19 cellular contexts compared by ENCODE assay signal in the genomic region with DNA sequence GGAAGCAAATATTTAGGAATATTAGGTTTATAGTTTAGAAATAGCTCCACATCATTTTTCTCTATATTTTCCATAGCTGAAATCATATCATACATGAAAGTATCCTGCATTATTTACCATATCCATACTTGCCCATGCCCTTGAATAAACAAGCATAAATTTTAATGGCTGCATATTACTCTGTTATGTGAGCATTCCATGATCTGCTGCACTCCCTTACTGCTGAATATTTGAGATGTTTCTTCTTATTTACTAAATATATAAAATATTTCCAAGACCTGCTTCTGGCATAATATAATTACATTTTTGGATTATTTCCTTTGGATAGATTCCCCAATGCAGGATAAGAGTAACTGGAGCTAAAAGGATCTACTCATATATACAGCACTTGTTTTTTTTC.
DNase-seq lines count a peak whose midpoint lies in the region; ATAC-seq, FAIRE-seq and TF ChIP-seq lines count a peak whose summit lies in the region.
"Had no signal": no experiment of that assay in that cellular context is flagged by ENCODE, and none has a peak within 500 bp of the region (broad histone marks: within the 10 kb centered on the region; RNA-seq: fewer than 3 reads in every experiment).

No MANE protein-coding gene starts in this region.

- TF ChIP-seq CTCF in IMR-90 (conservative IDR thresholded peaks at IDR 0.05; ENCODE audit: low read depth, low read length) (no peak), osteocyte (IDR thresholded peaks at IDR 0.05) (no peak), pancreas (IDR thresholded peaks at IDR 0.05) (no peak)

- H2AK5ac ChIP-seq in IMR-90 (ENCODE audit: low read depth, low read length), result no peak overlapping the region

- no peak for DNase-seq in IMR-90
- DNase-seq in dedifferentiated amniotic fluid mesenchymal stem cell (ENCODE audit: extremely low spot score), result peak; percentile 28
- no peak for DNase-seq in osteocyte (ENCODE audit: extremely low spot score, unreplicated experiment)
- DNase-seq in glomerular visceral epithelial cell (ENCODE audit: extremely low spot score), result no peak
- no peak for DNase-seq in pancreas
- DNase-seq: Caco-2; CD4-positive, alpha-beta T cell; DMS153; DMS79; GDM1; KBM-7 had no signal

- no peak overlapping the region for H2BK5ac ChIP-seq in IMR-90 (ENCODE audit: low read depth, low read length, poor library complexity, severe bottlenecking)

- H3K27me3 Mint-ChIP-seq in osteocyte (ENCODE audit: unreplicated experiment), result no peaks in the 10 kb centered on the region
- H3K27me3 Mint-ChIP-seq: CD4-positive, alpha-beta T cell had no signal

- no peak overlapping the region for H3K18ac ChIP-seq in IMR-90 (ENCODE audit: low read depth, low read length)

- no peak overlapping the region for H4K91ac ChIP-seq in IMR-90 (ENCODE audit: insufficient read depth, low read depth, low read length)

- intact Hi-C loops in IMR-90 (cut with micrococcal nuclease) (no loop called here), pancreas (cut with DNase I) (no loop called here)

- no peaks in the 10 kb centered on the region for H3K9me1 ChIP-seq in IMR-90 (ENCODE audit: insufficient read depth, low read length)

- in situ Hi-C loops in IMR-90 (cut with MboI; ENCODE audit: low sequenced_read_pairs), result no loop called here

- H3K36me3 Mint-ChIP-seq in osteocyte (ENCODE audit: unreplicated experiment), result no peaks in the 10 kb centered on the region

- ATAC-seq in IMR-90 (ENCODE audit: low read depth) (peak; percentile 55), SK-N-SH treated with all-trans-retinoic acid at 6 μM for 48 hours (peak; percentile 68), pancreas (no peak), HG03045 (IDR thresholded peaks at IDR 0.05; ENCODE audit: unreplicated experiment) (no peak)

- no peak overlapping the region for H3K9ac ChIP-seq in IMR-90 (ENCODE audit: low read depth, low read length)

- dilution Hi-C loops in IMR-90 (cut with HindIII; ENCODE audit: low sequenced_read_pairs, unreplicated experiment), result no loop called here

- H4K8ac ChIP-seq in IMR-90 (ENCODE audit: low read depth in 2 of 2, low read length in 2 of 2), result no peak overlapping the region

- no peak for FAIRE-seq in pancreas (lab: Jason Lieb, UNC)
- FAIRE-seq: D721Med, GM12892, GM18507, H1 had no signal

- H3K4me1 ChIP-seq in IMR-90 (ENCODE audit: control insufficient read depth, insufficient read depth, low read length) (no peaks in the 10 kb centered on the region), pancreas (peaks cover 6 to 13% (median 7%) of the 10 kb centered on the region in 3 donors)
- H3K4me1 ChIP-seq: Caco-2, HAP-1 had no signal

- no peak overlapping the region for H2BK20ac ChIP-seq in IMR-90 (ENCODE audit: low read depth, low read length)

- H3K4me2 ChIP-seq in IMR-90 (ENCODE audit: low read depth, low read length), result no peak overlapping the region

- BruUV-seq in IMR-90 (replicated peaks; lab: Mats Ljungman, UMichigan), result no TSS peak

- H3K4me3 Mint-ChIP-seq in osteocyte (ENCODE audit: unreplicated experiment), result no peak overlapping the region
- H3K4me3 Mint-ChIP-seq: CD4-positive, alpha-beta T cell had no signal

- no peak for TF ChIP-seq RAD21 in IMR-90 (IDR thresholded peaks at IDR 0.05; ENCODE audit: low read length)

- peaks cover 12% of the 10 kb centered on the region for H3K9me3 Mint-ChIP-seq in osteocyte (ENCODE audit: unreplicated experiment)

- H3K27ac ChIP-seq in IMR-90 (ENCODE audit: insufficient read depth, low read length), result no peak overlapping the region
- no peak overlapping the region for H3K27ac ChIP-seq in pancreas
- H3K27ac ChIP-seq: C4-2B had no signal

- H3K4me3 ChIP-seq in IMR-90 (ENCODE audit: insufficient read depth, low read depth, low read length) (no peak overlapping the region), pancreas (no peak overlapping the region)
- H3K4me3 ChIP-seq: HAP-1 had no signal

- peak overlapping the region; percentile 13 for H3K27ac Mint-ChIP-seq in osteocyte (ENCODE audit: unreplicated experiment)
- H3K27ac Mint-ChIP-seq: CD4-positive, alpha-beta T cell had no signal

- TF ChIP-seq POLR2A in IMR-90 (IDR thresholded peaks at IDR 0.05; ENCODE audit: low read depth, low read length), result no peak

- no peak overlapping the region for H3K56ac ChIP-seq in IMR-90 (ENCODE audit: extremely low read depth, insufficient read depth, low read length)

- H2AK9ac ChIP-seq in IMR-90 (replicated peaks; ENCODE audit: low read depth, low read length, poor library complexity), result no peak overlapping the region

- peaks cover 4% of the 10 kb centered on the region; the same call in 1 of the 2 replicates for H3K9me3 ChIP-seq in IMR-90 (ENCODE audit: control insufficient read depth, insufficient read depth, low read length)
- H3K9me3 ChIP-seq in pancreas, result no peaks in the 10 kb centered on the region

- POLR2A ChIA-PET in IMR-90 (lab: Charles Lee; ENCODE audit: unreplicated experiment), result no interaction called here

- no peak overlapping the region for H3K4ac ChIP-seq in IMR-90 (ENCODE audit: low read depth, low read length)

- no peak overlapping the region for H2BK15ac ChIP-seq in IMR-90 (ENCODE audit: low read depth, low read length)

- CTCF ChIA-PET in IMR-90 (lab: Yijun Ruan, JAX), result no interaction called here

- H3K4me1 Mint-ChIP-seq in osteocyte (ENCODE audit: unreplicated experiment), result peaks cover 9% of the 10 kb centered on the region

- no peaks in the 10 kb centered on the region for H4K20me1 ChIP-seq in IMR-90 (ENCODE audit: insufficient read depth, low read length)

- no peak overlapping the region for H4K5ac ChIP-seq in IMR-90 (ENCODE audit: low read depth, low read length)

- no peak overlapping the region for H3K23ac ChIP-seq in IMR-90 (ENCODE audit: low read depth, low read length)

- H2BK120ac ChIP-seq in IMR-90 (ENCODE audit: low read depth, low read length), result no peak overlapping the region

- H3K27me3 ChIP-seq in IMR-90 (ENCODE audit: control insufficient read depth, insufficient read depth, low read length), result no peaks in the 10 kb centered on the region
- H3K27me3 ChIP-seq in pancreas, result no peaks in the 10 kb centered on the region

- H3K14ac ChIP-seq in IMR-90 (replicated peaks; ENCODE audit: low read depth, low read length), result no peak overlapping the region

- H2AFZ ChIP-seq in IMR-90 (replicated peaks; ENCODE audit: low read length, poor library complexity), result no peak overlapping the region

- no peaks in the 10 kb centered on the region for H3K79me1 ChIP-seq in IMR-90 (ENCODE audit: low read depth in 1 of 2, low read length in 2 of 2)

- H3K36me3 ChIP-seq in IMR-90 (ENCODE audit: control insufficient read depth, insufficient read depth, low read length) (0 out of 2 replicates have a peak, but pooled peaks cover 1% of the 10 kb centered on the region), pancreas (no peaks in the 10 kb centered on the region)
- H3K36me3 ChIP-seq: HAP-1 had no signal

TF ChIP-seq in IMR-90, 13 proteins besides CTCF, POLR2A, EP300 and RAD21:
- TF ChIP-seq SMC3 (IDR thresholded peaks at IDR 0.05; ENCODE audit: low read depth, low read length) (no peak), CHD1 (IDR thresholded peaks at IDR 0.05; ENCODE audit: low read depth, low read length) (no peak)

TF ChIP-seq in SK-N-SH treated with all-trans-retinoic acid at 6 μM for 48 hours, 23 proteins besides CTCF, POLR2A, EP300 and RAD21:
- TF ChIP-seq SNAI2 (CRISPR knock-in tag; IDR thresholded peaks at IDR 0.05), result no peak
- no peak for TF ChIP-seq TOX (CRISPR knock-in tag; IDR thresholded peaks at IDR 0.05; ENCODE audit: borderline replicate concordance)
- TF ChIP-seq, protein P1, sequence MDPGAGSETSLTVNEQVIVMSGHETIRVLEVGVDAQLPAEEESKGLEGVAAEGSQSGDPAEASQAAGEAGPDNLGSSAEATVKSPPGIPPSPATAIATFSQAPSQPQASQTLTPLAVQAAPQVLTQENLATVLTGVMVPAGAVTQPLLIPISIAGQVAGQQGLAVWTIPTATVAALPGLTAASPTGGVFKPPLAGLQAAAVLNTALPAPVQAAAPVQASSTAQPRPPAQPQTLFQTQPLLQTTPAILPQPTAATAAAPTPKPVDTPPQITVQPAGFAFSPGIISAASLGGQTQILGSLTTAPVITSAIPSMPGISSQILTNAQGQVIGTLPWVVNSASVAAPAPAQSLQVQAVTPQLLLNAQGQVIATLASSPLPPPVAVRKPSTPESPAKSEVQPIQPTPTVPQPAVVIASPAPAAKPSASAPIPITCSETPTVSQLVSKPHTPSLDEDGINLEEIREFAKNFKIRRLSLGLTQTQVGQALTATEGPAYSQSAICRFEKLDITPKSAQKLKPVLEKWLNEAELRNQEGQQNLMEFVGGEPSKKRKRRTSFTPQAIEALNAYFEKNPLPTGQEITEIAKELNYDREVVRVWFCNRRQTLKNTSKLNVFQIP (CRISPR knock-in tag; IDR thresholded peaks at IDR 0.05; ENCODE audit: borderline replicate concordance, low read depth), result no peak
- TF ChIP-seq ZFP30 (CRISPR knock-in tag; IDR thresholded peaks at IDR 0.05), result no peak
- no peak for TF ChIP-seq TCF4 (CRISPR knock-in tag; IDR thresholded peaks at IDR 0.05; ENCODE audit: borderline replicate concordance)
- no peak for TF ChIP-seq GLIS3 (CRISPR knock-in tag; IDR thresholded peaks at IDR 0.05)

Comparison
In these comparisons a context has a peak if more than half of its experiments do, and no peak if none do; other contexts are left out.
1. ATAC-seq: peak in IMR-90 (single experiment) and SK-N-SH treated with all-trans-retinoic acid at 6 μM for 48 hours (single experiment); none in pancreas (0 of 4) and HG03045 (single experiment).